Comparison of ENCODE assay signal across 7 cellular contexts in the genomic region with DNA sequence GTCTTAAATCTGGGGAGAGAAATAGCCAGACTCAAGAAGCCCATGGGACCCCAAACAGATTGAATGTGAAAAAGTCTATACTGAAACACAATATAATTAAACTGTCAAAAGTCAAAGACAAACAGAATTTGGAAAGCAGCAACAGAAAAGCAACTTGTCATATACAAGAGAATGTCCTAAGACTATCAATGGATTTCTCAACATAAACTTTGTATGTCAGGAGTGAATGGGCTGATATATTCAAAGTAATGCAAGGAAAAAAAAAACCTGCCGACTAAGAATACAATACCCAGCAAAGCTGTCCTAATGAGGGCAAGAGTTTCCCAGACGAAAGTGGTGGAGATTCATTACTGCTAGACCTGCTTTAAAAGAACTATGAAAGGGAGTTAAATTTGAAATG.
"Had no signal": no experiment of that assay in that cellular context is flagged by ENCODE, and none has a peak within 500 bp of the region (broad histone marks: within the 10 kb centered on the region; RNA-seq: fewer than 3 reads in every experiment).

No MANE protein-coding gene starts in this region.

- ATAC-seq: GM12878 had no signal

- FAIRE-seq: G401.6, GM12878, GM12891, GM12892, GM19239 had no signal

- DNase-seq: GDM1, GF-D8 had no signal

- H3K4me3 ChIP-seq: GM12878 had no signal
